Comparison of ENCODE assay signal across 16 cellular contexts in genomic region chr5:29896651-29897050, GRCh38.
"Had no signal": no experiment of that assay in that cellular context is flagged by ENCODE, and none has a peak within 500 bp of the region (broad histone marks: within the 10 kb centered on the region; RNA-seq: fewer than 3 reads in every experiment).

No MANE protein-coding gene starts in this region.

- H3K4me3 ChIP-seq: adrenal gland, neural progenitor cell, prostate gland, right atrium auricular region had no signal

- H3K9me3 ChIP-seq: adrenal gland, prostate gland, right atrium auricular region had no signal

- H3K27ac ChIP-seq: adrenal gland, neural progenitor cell, prostate gland, right atrium auricular region had no signal

- DNase-seq: activated B cell treated with CpG ODN at 0.5 μM for 24 hours; activated CD4-positive, alpha-beta memory T cell treated with anti-CD3 and anti-CD28 coated beads for 36 hours; activated CD4-positive, alpha-beta T cell treated with anti-CD3 and anti-CD28 coated beads for 4 hours; activated gamma-delta T cell treated with Interleukin-2 at 50 U/mL for 16 hours; activated T-cell treated with anti-CD3 and anti-CD28 coated beads for 4 hours; adrenal gland; dermis blood vessel endothelial cell; effector memory CD4-positive, alpha-beta T cell; mesenchymal stem cell; naive thymus-derived CD4-positive, alpha-beta T cell; stimulated activated CD4-positive, alpha-beta T cell treated with anti-CD3 and anti-CD28 coated beads, Interleukin-2, amount 100 ng/mL, for 48 hours; stimulated activated naive CD8-positive, alpha-beta T cell treated with anti-CD3 and anti-CD28 coated beads, Interleukin-15, amount 100 ng/mL, for 72 hours had no signal

- H3K4me1 ChIP-seq: adrenal gland, prostate gland, right atrium auricular region had no signal

- H3K4me2 ChIP-seq: neural progenitor cell had no signal

- ATAC-seq: activated naive CD4-positive, alpha-beta T cell treated with anti-CD3 and anti-CD28 coated beads, Interleukin-2, amount 50 U/mL, for 72 hours; naive thymus-derived CD4-positive, alpha-beta T cell; stimulated activated naive CD8-positive, alpha-beta T cell treated with anti-CD3 and anti-CD28 coated beads, Interleukin-15, amount 100 ng/mL, for 72 hours had no signal

- H3K27me3 ChIP-seq: adrenal gland, neural progenitor cell, right atrium auricular region had no signal

- H3K36me3 ChIP-seq: adrenal gland, neural progenitor cell, prostate gland, right atrium auricular region had no signal
